In genomic region chr1:212749924-212750535, GRCh38 we compare ENCODE assay signal across 8 cellular contexts. TPM values are rescaled to one million over a fixed set of nuclear protein-coding genes. Genes with fewer than 3 reads are reported as not detected.
DNase-seq lines count a peak whose midpoint lies in the region; ATAC-seq and TF ChIP-seq lines count a peak whose summit lies in the region.

No MANE protein-coding gene starts in this region.

- peaks cover 69% of the 10 kb centered on the region for H3K4me1 Mint-ChIP-seq in activated T-cell treated with anti-CD3 and anti-CD28 coated beads, Interleukin-2, amount 50 U/mL, for 24 hours (ENCODE audit: low read depth)
- H3K4me1 Mint-ChIP-seq in endothelial cell (ENCODE audit: unreplicated experiment) = peaks cover 19% of the 10 kb centered on the region

- TF ChIP-seq CTCF in RWPE2 (IDR thresholded peaks at IDR 0.05; ENCODE audit: poor library complexity, severe bottlenecking) = peak; percentile 73
- peak; percentile 88 for TF ChIP-seq CTCF in endothelial cell (IDR thresholded peaks at IDR 0.05; ENCODE audit: unreplicated experiment)

- ATAC-seq in RWPE2 (ENCODE audit: low read depth) (no peak; the same call in 2 of the 3 replicates), HG03520 (IDR thresholded peaks at IDR 0.05; ENCODE audit: unreplicated experiment) (no peak), GM21526 (IDR thresholded peaks at IDR 0.05; ENCODE audit: low FRiP score, unreplicated experiment) (no peak)

- no peak overlapping the region for H3K4me2 ChIP-seq in Karpas-422 (ENCODE audit: low read depth, low read length, poor library complexity, severe bottlenecking)

- H3K27me3 ChIP-seq in Karpas-422 (ENCODE audit: low read length) (no peaks in the 10 kb centered on the region), RWPE2 (ENCODE audit: insufficient read depth, poor library complexity, severe bottlenecking) (no peaks in the 10 kb centered on the region)

- H3K27ac ChIP-seq in Karpas-422 (ENCODE audit: low read length) = no peak overlapping the region
- H3K27ac ChIP-seq in RWPE2 (ENCODE audit: poor library complexity, severe bottlenecking) = no peak overlapping the region

- no peaks in the 10 kb centered on the region for H3K27me3 Mint-ChIP-seq in activated T-cell treated with anti-CD3 and anti-CD28 coated beads, Interleukin-2, amount 50 U/mL, for 24 hours
- no peaks in the 10 kb centered on the region for H3K27me3 Mint-ChIP-seq in endothelial cell (ENCODE audit: unreplicated experiment)

- H3K4me1 ChIP-seq in Karpas-422 (ENCODE audit: low read length) (peaks cover 28% of the 10 kb centered on the region), RWPE2 (ENCODE audit: insufficient read depth, poor library complexity, severe bottlenecking) (no peaks in the 10 kb centered on the region)

- H3K4me3 ChIP-seq in Karpas-422 (ENCODE audit: low read length) = no peak overlapping the region
- no peak overlapping the region for H3K4me3 ChIP-seq in RWPE2 (ENCODE audit: severe bottlenecking)

- H3K9me2 ChIP-seq in Karpas-422 (replicated peaks; ENCODE audit: insufficient read depth, low read length) = no peaks in the 10 kb centered on the region

- peaks cover 10% of the 10 kb centered on the region; the same call in 1 of the 2 replicates for H3K36me3 ChIP-seq in Karpas-422 (ENCODE audit: insufficient read depth, low read length)
- no peaks in the 10 kb centered on the region for H3K36me3 ChIP-seq in RWPE2 (ENCODE audit: low read depth)

- H2AFZ ChIP-seq in Karpas-422 (ENCODE audit: low read length) = no peak overlapping the region

- H3K27ac Mint-ChIP-seq in activated T-cell treated with anti-CD3 and anti-CD28 coated beads, Interleukin-2, amount 50 U/mL, for 24 hours = peak overlapping the region; percentile 42
- peak overlapping the region; percentile 95 for H3K27ac Mint-ChIP-seq in endothelial cell (ENCODE audit: unreplicated experiment)

- no peaks in the 10 kb centered on the region for H4K20me1 ChIP-seq in Karpas-422 (ENCODE audit: insufficient read depth, low read depth, low read length)

- no peak overlapping the region for H3K9ac ChIP-seq in Karpas-422 (ENCODE audit: low read length)

- no peaks in the 10 kb centered on the region for H3K9me3 ChIP-seq in Karpas-422 (ENCODE audit: low read length)
- no peaks in the 10 kb centered on the region for H3K9me3 ChIP-seq in RWPE2 (ENCODE audit: severe bottlenecking)

- no peak for DNase-seq in activated T-cell treated with anti-CD3 and anti-CD28 coated beads, Interleukin-2, amount 50 U/mL, for 24 hours
- no peak for DNase-seq in activated T-cell treated with anti-CD3 and anti-CD28 coated beads, Interleukin-2, amount 50 U/mL, for 1 hour
- DNase-seq in Karpas-422 = peak; percentile 74
- no peak for DNase-seq in RWPE2 (ENCODE audit: low spot score)
- no peak for DNase-seq in endothelial cell (ENCODE audit: low spot score)
- DNase-seq in myocyte (ENCODE audit: low read depth) = peak; percentile 72

- no peak overlapping the region for H3K4me3 Mint-ChIP-seq in activated T-cell treated with anti-CD3 and anti-CD28 coated beads, Interleukin-2, amount 50 U/mL, for 24 hours
- no peak overlapping the region for H3K4me3 Mint-ChIP-seq in endothelial cell (ENCODE audit: unreplicated experiment)

- H3K36me3 Mint-ChIP-seq in activated T-cell treated with anti-CD3 and anti-CD28 coated beads, Interleukin-2, amount 50 U/mL, for 24 hours (ENCODE audit: low read depth) = peaks cover 5% of the 10 kb centered on the region
- no peaks in the 10 kb centered on the region for H3K36me3 Mint-ChIP-seq in endothelial cell (ENCODE audit: low read depth, unreplicated experiment)

- H3K9me3 Mint-ChIP-seq in activated T-cell treated with anti-CD3 and anti-CD28 coated beads, Interleukin-2, amount 50 U/mL, for 24 hours = no peaks in the 10 kb centered on the region
- H3K9me3 Mint-ChIP-seq in endothelial cell (ENCODE audit: unreplicated experiment) = no peaks in the 10 kb centered on the region

- H3K79me2 ChIP-seq in Karpas-422 (ENCODE audit: low read length) = peaks cover 85% of the 10 kb centered on the region

RNA-seq across cellular contexts. Expression of gene NSL1, which starts 41.5 kb away (rescaled TPM):
- 64.0 and 65.9 TPM in 2 replicates for total RNA-seq in Karpas-422 (2014; rRNA removed; shearing (Covaris generic); ENCODE audit: low replicate concordance)
- total RNA-seq in endothelial cell (ENCODE audit: unreplicated experiment) (33.0 TPM), myocyte (17.5 and 23.8 TPM in 2 replicates)
- polyA plus RNA-seq in myocyte (2012) = 15.2 TPM

RNA-seq across cellular contexts. Expression of gene TATDN3, which starts 41.7 kb away (rescaled TPM):
- total RNA-seq in Karpas-422 (2014; rRNA removed; shearing (Covaris generic); ENCODE audit: low replicate concordance) = 34.1 and 47.6 TPM in 2 replicates
- total RNA-seq in endothelial cell (ENCODE audit: unreplicated experiment) (9.9 TPM), myocyte (11.9 and 33.5 TPM in 2 replicates)
- 10.4 TPM for polyA plus RNA-seq in myocyte (2012)

RNA-seq across cellular contexts. Expression of gene BATF3, which starts 50.4 kb away (rescaled TPM):
- total RNA-seq in Karpas-422 (2014; rRNA removed; shearing (Covaris generic); ENCODE audit: low replicate concordance) = 4.4 and 7.7 TPM in 2 replicates
- total RNA-seq in endothelial cell (ENCODE audit: unreplicated experiment) (0.54 TPM), myocyte (0.51 and 0.94 TPM in 2 replicates)
- polyA plus RNA-seq in myocyte (2012) = 0.78 TPM

Comparison
In these comparisons a context has a peak if more than half of its experiments do, and no peak if none do; other contexts are left out.
1. DNase-seq: peak in Karpas-422 (single experiment) and myocyte (single experiment); none in activated T-cell treated with anti-CD3 and anti-CD28 coated beads, Interleukin-2, amount 50 U/mL, for 24 hours (single experiment), activated T-cell treated with anti-CD3 and anti-CD28 coated beads, Interleukin-2, amount 50 U/mL, for 1 hour (single experiment), RWPE2 (single experiment) and endothelial cell (single experiment).